In the genomic region with DNA sequence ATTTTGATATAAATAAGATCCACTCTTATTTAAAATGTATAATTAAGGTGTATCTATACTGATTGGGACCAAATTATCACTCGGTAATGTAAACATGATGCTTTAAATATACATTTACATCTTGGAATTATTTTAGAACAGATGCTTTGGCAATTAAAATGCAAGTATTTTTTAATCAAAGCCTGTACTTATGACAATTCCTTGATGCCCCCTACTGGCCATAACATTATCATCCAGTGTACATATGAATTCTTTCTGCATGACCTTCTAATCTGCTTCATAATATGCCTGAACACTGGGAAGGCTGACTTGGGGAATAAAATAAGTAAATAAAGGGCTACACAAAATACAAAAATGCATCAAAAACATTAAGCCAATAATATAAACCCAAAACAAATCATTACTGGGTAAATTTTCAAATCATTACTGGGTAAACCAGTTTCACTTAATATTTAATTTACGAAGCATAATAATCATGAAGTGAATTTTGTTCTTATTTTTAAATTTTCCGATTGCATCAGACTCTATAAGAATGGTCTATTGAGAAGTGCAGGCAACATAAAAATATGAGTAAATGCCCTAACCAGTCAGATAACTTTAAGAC, we compare ENCODE assay signal across 8 cellular contexts.
DNase-seq lines count a peak whose midpoint lies in the region; ATAC-seq, FAIRE-seq and TF ChIP-seq lines count a peak whose summit lies in the region.

No MANE protein-coding gene starts in this region.

- no peak overlapping the region for H3K23ac ChIP-seq in H1 (ENCODE audit: insufficient read length)

- H2BK20ac ChIP-seq in H1 (ENCODE audit: low read length), result no peak overlapping the region

- POLR2A ChIA-PET in BJ (lab: Charles Lee) (no interaction called here), H1 (lab: Charles Lee; ENCODE audit: partially characterized antibody) (no interaction called here)

- H3K4ac ChIP-seq in H1 (replicated peaks; ENCODE audit: insufficient read length, low read depth, low read length), result no peak overlapping the region

- H3K23me2 ChIP-seq in H1 (ENCODE audit: low read depth, low read length), result no peaks in the 10 kb centered on the region

- no peak overlapping the region for H2BK12ac ChIP-seq in H1 (ENCODE audit: low read depth, low read length)

- peak; percentile 64 for TF ChIP-seq CTCF in BJ (IDR thresholded peaks at IDR 0.05; ENCODE audit: insufficient read depth, low read depth, low read length)
- TF ChIP-seq CTCF in H1 (IDR thresholded peaks at IDR 0.05; ENCODE audit: control extremely low read depth in 1 of 3, insufficient read depth in 1 of 3, low read depth in 1 of 3, low read length in 3 of 3), result peak in 1 of 3 experiments; percentile 33; a peak in 2 of 4 replicates
- TF ChIP-seq CTCF in osteoblast (IDR thresholded peaks at IDR 0.05; ENCODE audit: extremely low read depth, low read depth, low read length), result peak; percentile 64

- no peak for ATAC-seq in GM19455 (IDR thresholded peaks at IDR 0.05; ENCODE audit: unreplicated experiment)
- no peak for ATAC-seq in HG02623 (IDR thresholded peaks at IDR 0.05; ENCODE audit: unreplicated experiment)

- H3K14ac ChIP-seq in H1 (ENCODE audit: insufficient read length), result no peak overlapping the region

- no peak for TF ChIP-seq EP300 in H1 (IDR thresholded peaks at IDR 0.05; ENCODE audit: borderline replicate concordance in 1 of 2, low read depth in 2 of 2, low read length in 2 of 2)

- H2AFZ ChIP-seq in H1 (ENCODE audit: low read length) (no peak overlapping the region), osteoblast (ENCODE audit: low read length) (no peak overlapping the region)

- H3K36me3 ChIP-seq in BJ (ENCODE audit: control insufficient read depth, insufficient read depth, low read length) (no peaks in the 10 kb centered on the region), H1 (ENCODE audit: control insufficient read depth in 2 of 4, insufficient read depth in 4 of 4, low read length in 3 of 4) (no peaks in the 10 kb centered on the region), osteoblast (ENCODE audit: insufficient read depth, low read length) (no peaks in the 10 kb centered on the region)

- H3K4me1 ChIP-seq in H1 (replicated peaks in 1 of 4; ENCODE audit: control insufficient read depth in 3 of 4, insufficient read depth in 4 of 4, low read length in 3 of 4) (no peaks in the 10 kb centered on the region), osteoblast (ENCODE audit: insufficient read depth, low read length) (no peaks in the 10 kb centered on the region)

- no peaks in the 10 kb centered on the region for H3K79me2 ChIP-seq in H1 (ENCODE audit: control insufficient read depth in 1 of 2, insufficient read depth in 2 of 2, low read length in 2 of 2)
- no peaks in the 10 kb centered on the region for H3K79me2 ChIP-seq in osteoblast (ENCODE audit: insufficient read depth, low read length)

- no peaks in the 10 kb centered on the region for H4K20me1 ChIP-seq in H1 (replicated peaks in 1 of 2; ENCODE audit: control insufficient read depth in 1 of 2, insufficient read depth in 2 of 2, low read length in 2 of 2)
- no peaks in the 10 kb centered on the region for H4K20me1 ChIP-seq in osteoblast (ENCODE audit: insufficient read depth, low read length)

- H3K9me3 ChIP-seq in H1 (ENCODE audit: insufficient read depth in 2 of 2, low read depth in 1 of 2, low read length in 1 of 2) (no peaks in the 10 kb centered on the region), osteoblast (ENCODE audit: low read depth, low read length) (no peaks in the 10 kb centered on the region)

- peak; percentile 38 to 44; a peak in 3 of 4 replicates for TF ChIP-seq RAD21 in H1 (IDR thresholded peaks at IDR 0.05 in 1 of 2, conservative IDR thresholded peaks at IDR 0.05 in 1 of 2; ENCODE audit: low read depth in 2 of 2, low read length in 2 of 2)

- H3K27ac ChIP-seq in H1 (ENCODE audit: low read depth, low read length) (no peak overlapping the region), osteoblast (ENCODE audit: low read depth, low read length) (no peak overlapping the region)

- H2AK5ac ChIP-seq in H1 (ENCODE audit: low read depth, low read length), result no peak overlapping the region

- H3K4me3 ChIP-seq in BJ (ENCODE audit: low read depth, low read length), result no peak overlapping the region
- H3K4me3 ChIP-seq in H1 (ENCODE audit: extremely low read depth in 1 of 4, insufficient read depth in 2 of 4, low read depth in 3 of 4, low read length in 4 of 4), result no peak overlapping the region
- H3K4me3 ChIP-seq in osteoblast (ENCODE audit: insufficient read depth, low read length), result no peak overlapping the region

- 67% methylated on average over 3 of the region's 3 CpGs; no CpG with 5 or more reads in 1 of the 2 experiments for WGBS in H1 (ENCODE audit: extremely low coverage in 1 of 2, insufficient coverage in 1 of 2, insufficient read length in 1 of 2, insufficient replicate concordance in 2 of 2, low coverage in 1 of 2, low lambda C conversion rate in 2 of 2, missing lambda C conversion rate in 1 of 2), 2 experiments

- H2BK15ac ChIP-seq in H1 (ENCODE audit: low read length), result no peak overlapping the region

- no peak overlapping the region for H3K9ac ChIP-seq in H1 (replicated peaks in 1 of 4; ENCODE audit: extremely low read depth in 1 of 4, low read depth in 3 of 4, low read length in 3 of 4)

- H3K18ac ChIP-seq in H1 (ENCODE audit: extremely low read depth, low read length), result no peak overlapping the region

- H3K79me1 ChIP-seq in H1 (ENCODE audit: low read depth, low read length), result no peaks in the 10 kb centered on the region

- no peak overlapping the region for H2BK5ac ChIP-seq in H1 (ENCODE audit: low read depth, low read length)

- no peak for DNase-seq in BJ (ENCODE audit: low read depth)
- DNase-seq in H4 (ENCODE audit: low spot score), result peak; percentile 9
- peak; percentile 44 for DNase-seq in NCI-H748 treated with DMSO at 0.1 percent for 48 hours (lab: John Stamatoyannopoulos, UW)
- no peak for DNase-seq in H1 (ENCODE audit: low read depth in 1 of 2, low spot score in 2 of 2)
- no peak for DNase-seq in osteoblast (ENCODE audit: insufficient read length, low spot score, missing footprints)
- no peak for DNase-seq in HuH-7.5 (ENCODE audit: low spot score)

- H4K5ac ChIP-seq in H1 (ENCODE audit: insufficient read length, low read depth, low read length), result no peak overlapping the region

- H3K4me2 ChIP-seq in H1 (ENCODE audit: insufficient read depth in 1 of 2, low read depth in 2 of 2, low read length in 2 of 2), result no peak overlapping the region
- H3K4me2 ChIP-seq in osteoblast (ENCODE audit: insufficient read depth, low read length), result no peak overlapping the region

- FAIRE-seq in H1 (lab: Jason Lieb, UNC), result no peak

- TF ChIP-seq POLR2A in H1 (IDR thresholded peaks at IDR 0.05; ENCODE audit: control extremely low read depth in 1 of 2, low read depth in 2 of 2, low read length in 2 of 2), result no peak

- no peak overlapping the region for H3K56ac ChIP-seq in H1 (replicated peaks; ENCODE audit: insufficient read length, low read depth, low read length)

- no peak overlapping the region for H2BK120ac ChIP-seq in H1 (replicated peaks; ENCODE audit: low read depth, low read length)

- H4K8ac ChIP-seq in H1 (ENCODE audit: extremely low read depth, insufficient read depth, low read length), result no peak overlapping the region

- H4K91ac ChIP-seq in H1 (replicated peaks; ENCODE audit: insufficient read length, low read length), result no peak overlapping the region

- H3K27me3 ChIP-seq in BJ (ENCODE audit: control insufficient read depth, insufficient read depth, low read length) (no peaks in the 10 kb centered on the region; the same call in 1 of the 2 replicates), H1 (replicated peaks in 1 of 4; ENCODE audit: control insufficient read depth in 3 of 4, extremely low read depth in 1 of 4, insufficient read depth in 3 of 4, low read length in 3 of 4) (no peaks in the 10 kb centered on the region), osteoblast (ENCODE audit: insufficient read depth, low read length) (no peaks in the 10 kb centered on the region)

- CTCF ChIA-PET in BJ (lab: Yijun Ruan, JAX) (no interaction called here), H1 (lab: Charles Lee; ENCODE audit: partially characterized antibody) (no interaction called here)

TF ChIP-seq in H1, 55 proteins besides CTCF, POLR2A, EP300 and RAD21:
- no peak for TF ChIP-seq EGR1 (IDR thresholded peaks at IDR 0.05; ENCODE audit: borderline replicate concordance, low read depth, low read length)
- TF ChIP-seq ZNF274 (IDR thresholded peaks at IDR 0.05; ENCODE audit: borderline replicate concordance, extremely low read depth, low read length), result no peak
- TF ChIP-seq HDAC2 (IDR thresholded peaks at IDR 0.05; ENCODE audit: borderline replicate concordance in 1 of 2, low read depth in 2 of 2, low read length in 2 of 2), result no peak
- TF ChIP-seq YY1 (IDR thresholded peaks at IDR 0.05; ENCODE audit: low read depth, low read length), result no peak
- no peak for TF ChIP-seq SIN3A (conservative IDR thresholded peaks at IDR 0.05 in 1 of 2, IDR thresholded peaks at IDR 0.05 in 1 of 2; ENCODE audit: low read depth in 1 of 2, low read length in 2 of 2)
- no peak for TF ChIP-seq KDM4A (IDR thresholded peaks at IDR 0.05; ENCODE audit: low read depth, low read length, severe bottlenecking)
- TF ChIP-seq TCF12 (IDR thresholded peaks at IDR 0.05; ENCODE audit: low read depth, low read length), result no peak
- TF ChIP-seq, protein P1, sequence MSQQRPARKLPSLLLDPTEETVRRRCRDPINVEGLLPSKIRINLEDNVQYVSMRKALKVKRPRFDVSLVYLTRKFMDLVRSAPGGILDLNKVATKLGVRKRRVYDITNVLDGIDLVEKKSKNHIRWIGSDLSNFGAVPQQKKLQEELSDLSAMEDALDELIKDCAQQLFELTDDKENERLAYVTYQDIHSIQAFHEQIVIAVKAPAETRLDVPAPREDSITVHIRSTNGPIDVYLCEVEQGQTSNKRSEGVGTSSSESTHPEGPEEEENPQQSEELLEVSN (IDR thresholded peaks at IDR 0.05), result no peak
- no peak for TF ChIP-seq CHD1 (IDR thresholded peaks at IDR 0.05; ENCODE audit: low read depth, low read length)
- no peak for TF ChIP-seq POU5F1 (IDR thresholded peaks at IDR 0.05; ENCODE audit: low read depth, low read length)
- TF ChIP-seq RBBP5 (IDR thresholded peaks at IDR 0.05; ENCODE audit: borderline replicate concordance, low read depth, low read length), result no peak

Comparison
In these comparisons a context has a peak if more than half of its experiments do, and no peak if none do; other contexts are left out.
1. DNase-seq: peak in H4 (single experiment) and NCI-H748 treated with DMSO at 0.1 percent for 48 hours (single experiment); none in BJ (single experiment), H1 (0 of 2), osteoblast (single experiment) and HuH-7.5 (single experiment).